In the genomic region with DNA sequence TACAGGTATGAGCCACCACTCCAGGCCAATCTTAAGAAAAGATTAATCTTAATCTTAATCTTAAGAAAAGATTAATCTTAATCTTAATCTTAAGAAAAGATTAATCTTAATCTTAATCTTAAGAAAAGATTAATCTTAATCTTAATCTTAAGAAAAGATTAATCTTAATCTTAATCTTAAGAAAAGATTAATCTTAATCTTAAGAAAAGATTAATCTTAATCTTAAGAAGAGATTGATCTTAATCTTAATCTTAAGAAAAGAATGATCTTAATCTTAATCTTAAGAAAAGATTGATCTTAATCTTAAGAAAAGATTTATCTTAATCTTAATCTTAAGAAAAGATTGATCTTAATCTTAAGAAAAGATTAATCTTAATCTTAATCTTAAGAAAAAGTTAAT, we compare ENCODE assay signal across 1 cellular context. TPM values are rescaled to one million over a fixed set of nuclear protein-coding genes. Genes with fewer than 3 reads are reported as not detected.
"Had no signal": no experiment of that assay in that cellular context is flagged by ENCODE, and none has a peak within 500 bp of the region (broad histone marks: within the 10 kb centered on the region; RNA-seq: fewer than 3 reads in every experiment).

No MANE protein-coding gene starts in this region.

RNA-seq across cellular contexts. Expression of gene C3orf33, which starts 7.1 kb away (rescaled TPM):
- total RNA-seq: ascending aorta had no signal
